22 cellular contexts compared by ENCODE assay signal in genomic region chrX:46236411-46236810, GRCh38.
"Had no signal": no experiment of that assay in that cellular context is flagged by ENCODE, and none has a peak within 500 bp of the region (broad histone marks: within the 10 kb centered on the region; RNA-seq: fewer than 3 reads in every experiment).

No MANE protein-coding gene starts in this region.

- H3K4me3 ChIP-seq: coronary artery, mucosa of descending colon, neural progenitor cell, right atrium auricular region, skin epidermis, testis had no signal

- H3K27ac Mint-ChIP-seq: activated naive CD8-positive, alpha-beta T cell treated with anti-CD3 and anti-CD28 coated beads, Interleukin-2, amount 10 ng/mL, durations not matched to agents 7 days and 5 days; naive thymus-derived CD4-positive, alpha-beta T cell; neural progenitor cell; progenitor cell of endocrine pancreas; type B pancreatic cell had no signal

- H3K27ac ChIP-seq: brain microvascular endothelial cell, coronary artery, neural progenitor cell, right atrium auricular region, skin epidermis, testis had no signal

- ATAC-seq: activated CD4-positive, CD25-positive, alpha-beta regulatory T cell treated with anti-CD3 and anti-CD28 coated beads, Interleukin-2, amount 50 U/mL, for 24 hours; left cardiac atrium; mucosa of descending colon; naive thymus-derived CD4-positive, alpha-beta T cell had no signal

- DNase-seq: activated CD4-positive, alpha-beta T cell treated with anti-CD3 and anti-CD28 coated beads, Interleukin-2, amount 50 U/mL, for 1 hour; activated CD8-positive, alpha-beta memory T cell treated with anti-CD3 and anti-CD28 coated beads for 24 hours; activated CD8-positive, alpha-beta memory T cell treated with anti-CD3 and anti-CD28 coated beads, Interleukin-2, amount 50 U/mL, for 48 hours; activated naive CD8-positive, alpha-beta T cell treated with anti-CD3 and anti-CD28 coated beads, Interleukin-2, amount 10 ng/mL, durations not matched to agents 7 days and 5 days; anterior cingulate cortex; brain microvascular endothelial cell; central memory CD4-positive, alpha-beta T cell; left cardiac atrium; mesenchymal stem cell; mucosa of descending colon; stimulated activated CD4-positive, alpha-beta T cell treated with anti-CD3 and anti-CD28 coated beads, Interleukin-15, amount 100 ng/mL, for 24 hours; stimulated activated CD4-positive, alpha-beta T cell treated with anti-CD3 and anti-CD28 coated beads, Interleukin-2, amount 100 ng/mL, for 48 hours; T1000; testis had no signal

- H3K27me3 Mint-ChIP-seq: activated naive CD8-positive, alpha-beta T cell treated with anti-CD3 and anti-CD28 coated beads, Interleukin-2, amount 10 ng/mL, durations not matched to agents 7 days and 5 days; naive thymus-derived CD4-positive, alpha-beta T cell; progenitor cell of endocrine pancreas; type B pancreatic cell had no signal

- H3K27me3 ChIP-seq: brain microvascular endothelial cell, neural progenitor cell, right atrium auricular region, testis had no signal

- H3K36me3 Mint-ChIP-seq: activated naive CD8-positive, alpha-beta T cell treated with anti-CD3 and anti-CD28 coated beads, Interleukin-2, amount 10 ng/mL, durations not matched to agents 7 days and 5 days; naive thymus-derived CD4-positive, alpha-beta T cell; neural progenitor cell; type B pancreatic cell had no signal

- H3K4me1 Mint-ChIP-seq: naive thymus-derived CD4-positive, alpha-beta T cell; neural progenitor cell had no signal

- H3K9me3 Mint-ChIP-seq: activated naive CD8-positive, alpha-beta T cell treated with anti-CD3 and anti-CD28 coated beads, Interleukin-2, amount 10 ng/mL, durations not matched to agents 7 days and 5 days had no signal

- H3K9me3 ChIP-seq: mucosa of descending colon, right atrium auricular region, testis had no signal

- H3K4me1 ChIP-seq: neural progenitor cell, right atrium auricular region, testis had no signal

- H3K36me3 ChIP-seq: brain microvascular endothelial cell, neural progenitor cell, right atrium auricular region had no signal

- H3K4me3 Mint-ChIP-seq: activated naive CD8-positive, alpha-beta T cell treated with anti-CD3 and anti-CD28 coated beads, Interleukin-2, amount 10 ng/mL, durations not matched to agents 7 days and 5 days; naive thymus-derived CD4-positive, alpha-beta T cell; neural progenitor cell; type B pancreatic cell had no signal
